Comparison of ENCODE assay signal across 1 cellular context in genomic region chr14:35337557-35338255, GRCh38.
TF ChIP-seq lines count a peak whose summit lies in the region.

No MANE protein-coding gene starts in this region.

TF ChIP-seq in HepG2, 621 proteins besides CTCF, POLR2A, EP300 and RAD21 (continued from another document and continues in another):
- TF ChIP-seq KIAA2018 (CRISPR knock-in tag; IDR thresholded peaks at IDR 0.05; ENCODE audit: borderline replicate concordance): no peak
- TF ChIP-seq PBX3 (CRISPR knock-in tag; IDR thresholded peaks at IDR 0.05; ENCODE audit: borderline replicate concordance): no peak
- TF ChIP-seq ZNF367 (CRISPR knock-in tag; IDR thresholded peaks at IDR 0.05; ENCODE audit: borderline replicate concordance): no peak
- no peak for TF ChIP-seq ATF2 (CRISPR knock-in tag; IDR thresholded peaks at IDR 0.05)
- TF ChIP-seq SALL1 (CRISPR knock-in tag; IDR thresholded peaks at IDR 0.05): no peak
- TF ChIP-seq YEATS2 (CRISPR knock-in tag; IDR thresholded peaks at IDR 0.05; ENCODE audit: borderline replicate concordance): no peak
- no peak for TF ChIP-seq ZNF549 (CRISPR knock-in tag; IDR thresholded peaks at IDR 0.05)
- no peak for TF ChIP-seq ZNF407 (CRISPR knock-in tag; IDR thresholded peaks at IDR 0.05; ENCODE audit: not compliant biosample characterization)
- no peak for TF ChIP-seq CBX2 (IDR thresholded peaks at IDR 0.05; ENCODE audit: low read depth, low read length)
- TF ChIP-seq CBX2 (CRISPR knock-in tag; IDR thresholded peaks at IDR 0.05; ENCODE audit: low read depth): no peak
- TF ChIP-seq RORA (CRISPR knock-in tag; IDR thresholded peaks at IDR 0.05): no peak
- peak; percentile 68 for TF ChIP-seq RARA (CRISPR knock-in tag; IDR thresholded peaks at IDR 0.05)
- TF ChIP-seq CHD2 (IDR thresholded peaks at IDR 0.05; ENCODE audit: low read depth, low read length): no peak
- TF ChIP-seq TEAD2 (CRISPR knock-in tag; IDR thresholded peaks at IDR 0.05): no peak
- TF ChIP-seq ZBTB2 (CRISPR knock-in tag; IDR thresholded peaks at IDR 0.05; ENCODE audit: low read depth): no peak
- no peak for TF ChIP-seq ZNF124 (CRISPR knock-in tag; IDR thresholded peaks at IDR 0.05)
- TF ChIP-seq NFKB2 (CRISPR knock-in tag; IDR thresholded peaks at IDR 0.05; ENCODE audit: borderline replicate concordance): no peak
- TF ChIP-seq ZIK1 (CRISPR knock-in tag; IDR thresholded peaks at IDR 0.05; ENCODE audit: borderline replicate concordance, low read depth): peak; percentile 26; the same call in 1 of the 2 replicates
- TF ChIP-seq ZNF354B (CRISPR knock-in tag; IDR thresholded peaks at IDR 0.05): no peak
- TF ChIP-seq ZNF562 (CRISPR knock-in tag; IDR thresholded peaks at IDR 0.05; ENCODE audit: borderline replicate concordance): no peak
- TF ChIP-seq ZNF337 (CRISPR knock-in tag; IDR thresholded peaks at IDR 0.05; ENCODE audit: borderline replicate concordance, low read depth): no peak
- no peak for TF ChIP-seq MAZ (IDR thresholded peaks at IDR 0.05; ENCODE audit: borderline replicate concordance, low read depth, low read length)
- no peak for TF ChIP-seq MAZ (CRISPR knock-in tag; IDR thresholded peaks at IDR 0.05; ENCODE audit: low read depth)
- TF ChIP-seq TSC22D2 (CRISPR knock-in tag; IDR thresholded peaks at IDR 0.05; ENCODE audit: borderline replicate concordance): no peak
- no peak for TF ChIP-seq NR0B2 (CRISPR knock-in tag; IDR thresholded peaks at IDR 0.05)
- no peak for TF ChIP-seq ZNF329 (CRISPR knock-in tag; IDR thresholded peaks at IDR 0.05; ENCODE audit: low read depth)
- TF ChIP-seq SNAPC5 (CRISPR knock-in tag; IDR thresholded peaks at IDR 0.05; ENCODE audit: borderline replicate concordance): no peak
- TF ChIP-seq ZNF235 (CRISPR knock-in tag; IDR thresholded peaks at IDR 0.05; ENCODE audit: borderline replicate concordance): no peak
